In the genomic region with DNA sequence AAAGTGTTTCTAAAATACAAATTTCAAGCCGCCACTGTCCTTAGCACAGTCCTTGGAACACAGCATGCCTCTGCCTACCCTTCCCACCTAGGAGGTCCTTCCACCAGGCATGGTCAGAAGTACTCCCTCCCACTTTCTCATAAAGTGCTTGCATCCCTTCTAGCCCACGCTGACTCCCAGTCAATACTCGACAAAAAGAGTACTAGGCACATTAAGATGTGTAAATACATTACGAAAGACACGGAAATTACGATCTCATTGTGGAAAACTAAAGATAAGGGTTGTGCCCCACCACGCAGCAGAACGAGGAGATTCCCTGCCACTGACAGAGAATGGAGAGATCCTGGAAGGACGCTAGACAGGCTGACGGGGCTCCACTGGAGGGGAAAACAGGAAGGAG, we compare ENCODE assay signal across 1 cellular context.
TF ChIP-seq lines count a peak whose summit lies in the region.

No MANE protein-coding gene starts in this region.

TF ChIP-seq in K562, 482 proteins besides CTCF, POLR2A, EP300 and RAD21 (continued from another document):
- TF ChIP-seq, protein P1, sequence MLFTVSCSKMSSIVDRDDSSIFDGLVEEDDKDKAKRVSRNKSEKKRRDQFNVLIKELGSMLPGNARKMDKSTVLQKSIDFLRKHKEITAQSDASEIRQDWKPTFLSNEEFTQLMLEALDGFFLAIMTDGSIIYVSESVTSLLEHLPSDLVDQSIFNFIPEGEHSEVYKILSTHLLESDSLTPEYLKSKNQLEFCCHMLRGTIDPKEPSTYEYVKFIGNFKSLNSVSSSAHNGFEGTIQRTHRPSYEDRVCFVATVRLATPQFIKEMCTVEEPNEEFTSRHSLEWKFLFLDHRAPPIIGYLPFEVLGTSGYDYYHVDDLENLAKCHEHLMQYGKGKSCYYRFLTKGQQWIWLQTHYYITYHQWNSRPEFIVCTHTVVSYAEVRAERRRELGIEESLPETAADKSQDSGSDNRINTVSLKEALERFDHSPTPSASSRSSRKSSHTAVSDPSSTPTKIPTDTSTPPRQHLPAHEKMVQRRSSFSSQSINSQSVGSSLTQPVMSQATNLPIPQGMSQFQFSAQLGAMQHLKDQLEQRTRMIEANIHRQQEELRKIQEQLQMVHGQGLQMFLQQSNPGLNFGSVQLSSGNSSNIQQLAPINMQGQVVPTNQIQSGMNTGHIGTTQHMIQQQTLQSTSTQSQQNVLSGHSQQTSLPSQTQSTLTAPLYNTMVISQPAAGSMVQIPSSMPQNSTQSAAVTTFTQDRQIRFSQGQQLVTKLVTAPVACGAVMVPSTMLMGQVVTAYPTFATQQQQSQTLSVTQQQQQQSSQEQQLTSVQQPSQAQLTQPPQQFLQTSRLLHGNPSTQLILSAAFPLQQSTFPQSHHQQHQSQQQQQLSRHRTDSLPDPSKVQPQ (CRISPR knock-in tag; IDR thresholded peaks at IDR 0.05; ENCODE audit: borderline replicate concordance) = no peak
- TF ChIP-seq, protein P2, sequence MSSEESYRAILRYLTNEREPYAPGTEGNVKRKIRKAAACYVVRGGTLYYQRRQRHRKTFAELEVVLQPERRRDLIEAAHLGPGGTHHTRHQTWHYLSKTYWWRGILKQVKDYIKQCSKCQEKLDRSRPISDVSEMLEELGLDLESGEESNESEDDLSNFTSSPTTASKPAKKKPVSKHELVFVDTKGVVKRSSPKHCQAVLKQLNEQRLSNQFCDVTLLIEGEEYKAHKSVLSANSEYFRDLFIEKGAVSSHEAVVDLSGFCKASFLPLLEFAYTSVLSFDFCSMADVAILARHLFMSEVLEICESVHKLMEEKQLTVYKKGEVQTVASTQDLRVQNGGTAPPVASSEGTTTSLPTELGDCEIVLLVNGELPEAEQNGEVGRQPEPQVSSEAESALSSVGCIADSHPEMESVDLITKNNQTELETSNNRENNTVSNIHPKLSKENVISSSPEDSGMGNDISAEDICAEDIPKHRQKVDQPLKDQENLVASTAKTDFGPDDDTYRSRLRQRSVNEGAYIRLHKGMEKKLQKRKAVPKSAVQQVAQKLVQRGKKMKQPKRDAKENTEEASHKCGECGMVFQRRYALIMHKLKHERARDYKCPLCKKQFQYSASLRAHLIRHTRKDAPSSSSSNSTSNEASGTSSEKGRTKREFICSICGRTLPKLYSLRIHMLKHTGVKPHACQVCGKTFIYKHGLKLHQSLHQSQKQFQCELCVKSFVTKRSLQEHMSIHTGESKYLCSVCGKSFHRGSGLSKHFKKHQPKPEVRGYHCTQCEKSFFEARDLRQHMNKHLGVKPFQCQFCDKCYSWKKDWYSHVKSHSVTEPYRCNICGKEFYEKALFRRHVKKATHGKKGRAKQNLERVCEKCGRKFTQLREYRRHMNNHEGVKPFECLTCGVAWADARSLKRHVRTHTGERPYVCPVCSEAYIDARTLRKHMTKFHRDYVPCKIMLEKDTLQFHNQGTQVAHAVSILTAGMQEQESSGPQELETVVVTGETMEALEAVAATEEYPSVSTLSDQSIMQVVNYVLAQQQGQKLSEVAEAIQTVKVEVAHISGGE (CRISPR knock-in tag; IDR thresholded peaks at IDR 0.05) = no peak
- TF ChIP-seq ETV5 (CRISPR knock-in tag; IDR thresholded peaks at IDR 0.05; ENCODE audit: low read depth) (no peak), ZNF436 (CRISPR knock-in tag; IDR thresholded peaks at IDR 0.05) (no peak), ZNF175 (CRISPR knock-in tag; IDR thresholded peaks at IDR 0.05; ENCODE audit: low read depth) (no peak), HCFC1 (IDR thresholded peaks at IDR 0.05; ENCODE audit: low read depth, low read length) (no peak), PHB2 (IDR thresholded peaks at IDR 0.05; ENCODE audit: low read depth) (no peak)
TF ChIP-seq in K562: peak in this region for 0.
